Comparison of ENCODE assay signal across 8 cellular contexts in the genomic region with DNA sequence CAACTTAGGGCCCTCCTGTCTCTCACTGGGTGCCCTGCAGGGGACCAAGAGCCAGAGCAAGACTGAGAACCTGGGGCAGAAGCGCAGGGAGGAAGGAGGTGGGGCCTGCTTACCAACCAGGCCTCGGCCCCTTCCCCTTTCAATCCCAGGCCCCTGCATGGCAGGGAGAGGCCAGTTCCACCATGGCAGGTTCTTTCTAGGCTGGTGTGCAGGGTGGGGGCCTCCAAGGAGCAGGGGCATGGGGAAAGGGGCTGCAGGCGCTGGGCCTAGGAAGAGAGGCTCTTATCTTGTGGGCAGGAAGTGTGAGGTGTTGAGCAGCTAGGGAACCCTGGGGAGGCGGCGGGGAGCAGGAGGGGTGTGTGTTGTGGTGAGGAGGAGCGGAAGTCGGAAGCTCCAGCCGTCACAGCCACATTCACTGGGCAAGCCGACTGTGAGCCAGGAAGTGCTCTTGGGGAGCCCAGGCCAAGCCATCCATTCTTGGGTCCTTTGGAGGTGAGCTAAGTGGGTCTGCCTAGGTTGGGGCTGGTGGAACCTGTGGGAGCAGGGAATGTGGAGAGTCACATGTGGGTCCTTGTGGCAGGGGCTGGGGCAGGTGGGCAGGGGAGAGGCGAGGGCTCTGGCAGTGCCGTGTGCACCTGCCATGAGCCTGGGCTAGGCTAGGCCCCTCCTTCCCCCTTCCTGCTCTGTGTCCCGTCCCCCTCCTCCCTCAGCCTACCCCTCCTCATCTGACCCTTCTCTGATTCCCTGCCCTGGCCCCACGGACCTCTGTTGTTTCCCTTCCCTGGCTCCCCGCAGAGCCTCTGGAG. TPM values are rescaled to one million over a fixed set of nuclear protein-coding genes. Genes with fewer than 3 reads are reported as not detected.
DNase-seq lines count a peak whose midpoint lies in the region; ATAC-seq and TF ChIP-seq lines count a peak whose summit lies in the region.

Gene PSD4, plus strand, starts transcription at position 409 of the 806 bp plus-strand sequence. CDS start 8,486 bp downstream, outside the sequence.

- peak within 1 kb of the TSS in 1 of 2 donors; percentile 62 for H3K27ac ChIP-seq in lung (ENCODE audit: low read depth in 1 of 2, low read length in 1 of 2)

- no peaks in the 10 kb centered on the region for H3K4me1 ChIP-seq in lung (ENCODE audit: control insufficient read depth in 2 of 2, insufficient read depth in 2 of 2, low read length in 2 of 2)

- TF ChIP-seq POLR2A in Raji (IDR thresholded peaks at IDR 0.05; ENCODE audit: insufficient read depth, low read depth, low read length) = peak; percentile 94

- H3K9me3 ChIP-seq in lung (ENCODE audit: control insufficient read depth in 2 of 2, insufficient read depth in 1 of 2, low read length in 1 of 2) = no peaks in the 10 kb centered on the region

- peak within 1 kb of the TSS; percentile 7 for H3K4me3 ChIP-seq in lung

- ATAC-seq in GM18520 (IDR thresholded peaks at IDR 0.05; ENCODE audit: unreplicated experiment) (peak; percentile 65), HG02981 (IDR thresholded peaks at IDR 0.05; ENCODE audit: unreplicated experiment) (peak; percentile 78), lung (ENCODE audit: insufficient read depth, low FRiP score) (peak; percentile 86)

- WGBS in lung, 2 donors = 42 to 51% methylated on average over 12 to 14 of the region's 14 CpGs

- no peak for TF ChIP-seq CTCF in lung (IDR thresholded peaks at IDR 0.05; ENCODE audit: control extremely low read depth, extremely low read depth)

- H3K27me3 ChIP-seq in lung (ENCODE audit: control insufficient read depth, insufficient read depth) = no peaks in the 10 kb centered on the region

- H3K36me3 ChIP-seq in lung (ENCODE audit: control insufficient read depth in 2 of 2, insufficient read depth in 2 of 2, low read length in 2 of 2) = no peaks in the 10 kb centered on the region

- DNase-seq in activated gamma-delta T cell (lab: John Stamatoyannopoulos, UW) = peak; percentile 68
- peak; percentile 73 for DNase-seq in lung (ENCODE audit: low spot score)
- DNase-seq in stimulated activated CD8-positive, alpha-beta memory T cell treated with anti-CD3 and anti-CD28 coated beads, Interleukin-4, amount 100 ng/mL, for 48 hours = peak; percentile 91
- no peak for DNase-seq in dedifferentiated amniotic fluid mesenchymal stem cell (ENCODE audit: extremely low spot score)
- no peak for DNase-seq in occipital lobe (lab: John Stamatoyannopoulos, UW)

RNA-seq across cellular contexts. Expression of gene PSD4, which starts in this region (rescaled TPM):
- total RNA-seq in lung = 10 to 100 TPM; 29.6 to 48.1 TPM
- 10 to 100 TPM; 20.9 to 28.5 TPM for polyA plus RNA-seq in lung
- total RNA-seq in occipital lobe = 4.2 TPM

Comparison
In these comparisons a context has a peak if more than half of its experiments do, and no peak if none do; other contexts are left out.
1. DNase-seq: peak in activated gamma-delta T cell (single experiment), lung (single experiment) and stimulated activated CD8-positive, alpha-beta memory T cell treated with anti-CD3 and anti-CD28 coated beads, Interleukin-4, amount 100 ng/mL, for 48 hours (single experiment); none in dedifferentiated amniotic fluid mesenchymal stem cell (single experiment) and occipital lobe (single experiment).
2. Peak in every context shown above with its lines, with median percentiles within 50 percentile points of each other: ATAC-seq.